18 cellular contexts compared by ENCODE assay signal in genomic region chr4:23768541-23768940, GRCh38.
"Had no signal": no experiment of that assay in that cellular context is flagged by ENCODE, and none has a peak within 500 bp of the region (broad histone marks: within the 10 kb centered on the region; RNA-seq: fewer than 3 reads in every experiment).

No MANE protein-coding gene starts in this region.

- H3K27me3 Mint-ChIP-seq: activated naive CD8-positive, alpha-beta T cell; effector memory CD8-positive, alpha-beta T cell; naive thymus-derived CD4-positive, alpha-beta T cell; stimulated activated memory B cell treated with anti-CD40 and anti-IgM and Interleukin-4, amounts not matched to agents 10 μg/mL and 1 μg/mL and 100 μg/mL, for 72 hours; type B pancreatic cell had no signal

- H3K9me3 Mint-ChIP-seq: neural progenitor cell; stimulated activated memory B cell treated with anti-CD40 and anti-IgM and Interleukin-4, amounts not matched to agents 10 μg/mL and 1 μg/mL and 100 μg/mL, for 72 hours; type B pancreatic cell had no signal

- DNase-seq: activated CD4-positive, alpha-beta T cell treated with anti-CD3 and anti-CD28 coated beads for 1 hour; activated CD8-positive, alpha-beta memory T cell treated with anti-CD3 and anti-CD28 coated beads for 24 hours; activated gamma-delta T cell treated with Interleukin-2 at 50 U/mL for 16 hours; dermis blood vessel endothelial cell; effector memory CD8-positive, alpha-beta T cell; esophagus squamous epithelium; immature natural killer cell; mesendoderm; naive thymus-derived CD4-positive, alpha-beta T cell; ovary; stimulated activated CD4-positive, alpha-beta T cell treated with anti-CD3 and anti-CD28 coated beads, Interleukin-4, amount 100 ng/mL, for 4 hours; testis; WERI-Rb-1 had no signal

- H3K36me3 Mint-ChIP-seq: activated naive CD8-positive, alpha-beta T cell; immature natural killer cell; naive thymus-derived CD4-positive, alpha-beta T cell; neural progenitor cell; stimulated activated memory B cell treated with anti-CD40 and anti-IgM and Interleukin-4, amounts not matched to agents 10 μg/mL and 1 μg/mL and 100 μg/mL, for 72 hours; type B pancreatic cell had no signal

- H3K4me1 Mint-ChIP-seq: immature natural killer cell; naive thymus-derived CD4-positive, alpha-beta T cell; neural progenitor cell; stimulated activated memory B cell treated with anti-CD40 and anti-IgM and Interleukin-4, amounts not matched to agents 10 μg/mL and 1 μg/mL and 100 μg/mL, for 72 hours had no signal

- H3K27ac Mint-ChIP-seq: activated naive CD8-positive, alpha-beta T cell; effector memory CD8-positive, alpha-beta T cell; immature natural killer cell; naive thymus-derived CD4-positive, alpha-beta T cell; neural progenitor cell; stimulated activated memory B cell treated with anti-CD40 and anti-IgM and Interleukin-4, amounts not matched to agents 10 μg/mL and 1 μg/mL and 100 μg/mL, for 72 hours; type B pancreatic cell had no signal

- ATAC-seq: effector memory CD8-positive, alpha-beta T cell; naive thymus-derived CD4-positive, alpha-beta T cell; sciatic nerve; stimulated activated memory B cell treated with anti-CD40 and anti-IgM and Interleukin-4, amounts not matched to agents 10 μg/mL and 1 μg/mL and 100 μg/mL, for 72 hours had no signal

- H3K4me3 Mint-ChIP-seq: activated naive CD8-positive, alpha-beta T cell; effector memory CD8-positive, alpha-beta T cell; immature natural killer cell; naive thymus-derived CD4-positive, alpha-beta T cell; neural progenitor cell; stimulated activated memory B cell treated with anti-CD40 and anti-IgM and Interleukin-4, amounts not matched to agents 10 μg/mL and 1 μg/mL and 100 μg/mL, for 72 hours; type B pancreatic cell had no signal
